In the genomic region with DNA sequence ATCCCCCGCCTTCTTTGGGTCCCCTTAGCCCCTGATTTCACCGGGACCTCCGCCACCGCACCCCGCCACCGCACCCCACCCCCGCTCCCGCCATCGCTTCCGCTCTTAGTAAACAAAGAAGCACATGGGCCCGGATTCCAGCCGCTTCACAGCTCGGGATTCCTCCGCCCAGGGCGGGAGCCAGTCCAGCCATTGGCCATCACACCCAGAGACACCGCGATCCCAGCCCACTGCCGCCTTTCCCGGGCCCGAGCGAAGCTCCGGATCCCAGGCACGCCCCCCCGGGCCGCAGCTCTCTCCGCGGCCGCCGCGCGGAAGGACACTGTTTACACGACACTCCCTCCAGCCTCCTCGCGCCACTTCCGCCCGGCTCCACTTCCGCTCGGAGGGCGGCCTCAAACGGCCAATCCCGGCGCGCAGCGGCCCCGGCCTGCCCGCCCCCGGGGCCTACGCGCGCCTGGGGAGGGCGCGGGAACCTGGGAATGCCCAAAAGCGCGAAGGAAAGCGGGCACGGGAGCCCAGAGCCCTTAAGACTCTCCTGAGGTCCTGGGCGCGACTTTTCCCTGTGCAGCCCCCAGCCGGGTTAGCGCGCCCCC, we compare ENCODE assay signal across 8 cellular contexts. TPM values are rescaled to one million over a fixed set of nuclear protein-coding genes. Genes with fewer than 3 reads are reported as not detected.
DNase-seq lines count a peak whose midpoint lies in the region; ATAC-seq and TF ChIP-seq lines count a peak whose summit lies in the region.

No MANE protein-coding gene starts in this region.

- H3K4me1 ChIP-seq in left ventricle myocardium inferior, result peaks cover 37% of the 10 kb centered on the region
- H3K4me1 ChIP-seq in upper lobe of left lung, result peaks cover 19 to 30% (median 21%) of the 10 kb centered on the region in 4 donors

- intact Hi-C loops in left ventricle myocardium inferior (cut with micrococcal nuclease), result no loop called here

- WGBS in upper lobe of left lung, 2 donors, result 0 to 1% methylated on average over 21 to 49 of the region's 61 CpGs

- in situ Hi-C loops in GM13976 (cut with MboI; ENCODE audit: low sequenced_read_pairs, unreplicated experiment), result no loop called here

- no peaks in the 10 kb centered on the region for H3K9me3 Mint-ChIP-seq in T-helper 1 cell treated with Interleukin-12 subunit alpha and Interleukin-12 subunit beta and Interleukin-4 antibody, amounts not matched to agents 30 μg/mL and 1 μg/mL, for 36 hours
- no peaks in the 10 kb centered on the region for H3K9me3 Mint-ChIP-seq in progenitor cell of endocrine pancreas (ENCODE audit: low read depth)

- H3K4me1 Mint-ChIP-seq in T-helper 1 cell treated with Interleukin-12 subunit alpha and Interleukin-12 subunit beta and Interleukin-4 antibody, amounts not matched to agents 30 μg/mL and 1 μg/mL, for 36 hours (ENCODE audit: low read depth), result peaks cover 35% of the 10 kb centered on the region
- peaks cover 28% of the 10 kb centered on the region for H3K4me1 Mint-ChIP-seq in progenitor cell of endocrine pancreas (ENCODE audit: low read depth)

- ATAC-seq in HG02852 (IDR thresholded peaks at IDR 0.05; ENCODE audit: unreplicated experiment) (peak; percentile 63), upper lobe of left lung (ENCODE audit: low FRiP score in 2 of 2) (peak; percentile 95 to 96)

- H3K27me3 Mint-ChIP-seq in T-helper 1 cell treated with Interleukin-12 subunit alpha and Interleukin-12 subunit beta and Interleukin-4 antibody, amounts not matched to agents 30 μg/mL and 1 μg/mL, for 36 hours (ENCODE audit: low read depth), result no peaks in the 10 kb centered on the region
- H3K27me3 Mint-ChIP-seq in progenitor cell of endocrine pancreas, result no peaks in the 10 kb centered on the region

- peaks cover 47% of the 10 kb centered on the region for H3K36me3 Mint-ChIP-seq in T-helper 1 cell treated with Interleukin-12 subunit alpha and Interleukin-12 subunit beta and Interleukin-4 antibody, amounts not matched to agents 30 μg/mL and 1 μg/mL, for 36 hours (ENCODE audit: low read depth)
- peaks cover 39% of the 10 kb centered on the region for H3K36me3 Mint-ChIP-seq in progenitor cell of endocrine pancreas (ENCODE audit: insufficient read depth)

- H3K27ac Mint-ChIP-seq in T-helper 1 cell treated with Interleukin-12 subunit alpha and Interleukin-12 subunit beta and Interleukin-4 antibody, amounts not matched to agents 30 μg/mL and 1 μg/mL, for 36 hours, result peak overlapping the region; percentile 90
- peak overlapping the region; percentile 97 for H3K27ac Mint-ChIP-seq in progenitor cell of endocrine pancreas

- H3K4me3 Mint-ChIP-seq in T-helper 1 cell treated with Interleukin-12 subunit alpha and Interleukin-12 subunit beta and Interleukin-4 antibody, amounts not matched to agents 30 μg/mL and 1 μg/mL, for 36 hours, result peak overlapping the region; percentile 91
- H3K4me3 Mint-ChIP-seq in progenitor cell of endocrine pancreas (ENCODE audit: low read depth), result peak overlapping the region; percentile 93

- H3K4me3 ChIP-seq in left ventricle myocardium inferior, result peak overlapping the region; percentile 89
- H3K4me3 ChIP-seq in upper lobe of left lung, result peak overlapping the region; percentile 75 to 100 (median 86)

- TF ChIP-seq EP300 in upper lobe of left lung (IDR thresholded peaks at IDR 0.05), result peak in 1 of 4 donors; percentile 55

- peak in 2 of 4 donors; percentile 57 to 61 for TF ChIP-seq POLR2A in upper lobe of left lung (IDR thresholded peaks at IDR 0.05)

- DNase-seq in GM13976 (ENCODE audit: low spot score) (peak; percentile 94), NCI-H1436 treated with DMSO at 0.1 percent for 48 hours (lab: John Stamatoyannopoulos, UW) (peak; percentile 68), amygdala (lab: John Stamatoyannopoulos, UW) (peak; percentile 30 to 92 (median 84)), left ventricle myocardium inferior (peak; percentile 92), progenitor cell of endocrine pancreas (ENCODE audit: low spot score, unreplicated experiment) (peak; percentile 96), upper lobe of left lung (peak; percentile 92 to 97)

- no peaks in the 10 kb centered on the region for H3K9me3 ChIP-seq in left ventricle myocardium inferior (replicated peaks)
- H3K9me3 ChIP-seq in upper lobe of left lung, result no peaks in the 10 kb centered on the region

- H3K27ac ChIP-seq in left ventricle myocardium inferior (replicated peaks) (peak overlapping the region; percentile 97), upper lobe of left lung (peak overlapping the region; percentile 93 to 99 (median 95))

- no peak for TF ChIP-seq CTCF in GM13976 (IDR thresholded peaks at IDR 0.05; ENCODE audit: borderline replicate concordance, control extremely low read depth, extremely low read depth, insufficient read depth, missing control alignments)
- TF ChIP-seq CTCF in left ventricle myocardium inferior (IDR thresholded peaks at IDR 0.05; ENCODE audit: borderline replicate concordance), result no peak
- TF ChIP-seq CTCF in progenitor cell of endocrine pancreas (IDR thresholded peaks at IDR 0.05; ENCODE audit: unreplicated experiment), result no peak
- peak in 3 of 6 experiments; percentile 25 to 33 (median 27) for TF ChIP-seq CTCF in upper lobe of left lung (IDR thresholded peaks at IDR 0.05)

- H3K27me3 ChIP-seq in left ventricle myocardium inferior (ENCODE audit: low read depth), result no peaks in the 10 kb centered on the region
- no peaks in the 10 kb centered on the region for H3K27me3 ChIP-seq in upper lobe of left lung

- H3K36me3 ChIP-seq in left ventricle myocardium inferior (peaks cover 65% of the 10 kb centered on the region), upper lobe of left lung (peaks cover 29 to 66% (median 54%) of the 10 kb centered on the region in 4 donors)

RNA-seq across cellular contexts. Expression of a gene that starts 0.7 kb away (rescaled TPM):
- 21.1 TPM for total RNA-seq in left ventricle myocardium inferior
- total RNA-seq in progenitor cell of endocrine pancreas, result 212 and 224 TPM in 2 replicates
- 10 to 100 TPM; 29.3 to 78.6 (median 44.1) TPM for total RNA-seq in upper lobe of left lung

RNA-seq across cellular contexts. Expression of a gene that starts 0.9 kb away (rescaled TPM):
- total RNA-seq in left ventricle myocardium inferior (11.8 TPM), progenitor cell of endocrine pancreas (34.0 and 36.0 TPM in 2 replicates), upper lobe of left lung (100 to 1,000 TPM in 1 of 6 donors, 10 to 100 TPM in 5; 17.3 to 142 (median 19.4) TPM)

RNA-seq across cellular contexts. Expression of a gene that starts 11.7 kb away (rescaled TPM):
- 114 TPM for total RNA-seq in left ventricle myocardium inferior
- total RNA-seq in progenitor cell of endocrine pancreas, result 110 and 113 TPM in 2 replicates
- 100 to 1,000 TPM in 1 of 6 donors, 10 to 100 TPM in 5; 23.4 to 217 (median 53.9) TPM for total RNA-seq in upper lobe of left lung

RNA-seq across cellular contexts. Expression of a gene that starts 18.6 kb away (rescaled TPM):
- total RNA-seq in left ventricle myocardium inferior (34.1 TPM), progenitor cell of endocrine pancreas (79.6 and 91.2 TPM in 2 replicates), upper lobe of left lung (10 to 100 TPM; 33.4 to 76.5 (median 53.0) TPM)

RNA-seq across cellular contexts. Expression of a gene that starts 18.9 kb away (rescaled TPM):
- 8.5 TPM for total RNA-seq in left ventricle myocardium inferior
- 22.5 and 25.5 TPM in 2 replicates for total RNA-seq in progenitor cell of endocrine pancreas
- total RNA-seq in upper lobe of left lung, result 10 to 100 TPM in 2 of 6 donors, 1 to 10 TPM in 4; 2.9 to 14.6 (median 6.5) TPM

Comparison
In these comparisons a context has a peak if more than half of its experiments do, and no peak if none do; other contexts are left out.
1. Peak in every context shown above with its lines: DNase-seq, ATAC-seq, H3K4me3 ChIP-seq and H3K27ac ChIP-seq.